In genomic region chr9:88826181-88826580, GRCh38 we compare ENCODE assay signal across 22 cellular contexts.
"Had no signal": no experiment of that assay in that cellular context is flagged by ENCODE, and none has a peak within 500 bp of the region (broad histone marks: within the 10 kb centered on the region; RNA-seq: fewer than 3 reads in every experiment).

No MANE protein-coding gene starts in this region.

- FAIRE-seq: endometrium, kidney, pancreas, urothelium cell line had no signal

- H3K36me3 Mint-ChIP-seq: mesothelial cell of epicardium, natural killer cell, neural progenitor cell, type B pancreatic cell had no signal

- H3K27ac ChIP-seq: hepatocyte, neural progenitor cell, pancreas, suprapubic skin, thyroid gland had no signal

- H3K4me1 Mint-ChIP-seq: natural killer cell had no signal

- H3K4me2 ChIP-seq: hepatocyte, neural progenitor cell, smooth muscle cell had no signal

- H3K79me2 ChIP-seq: hepatocyte had no signal

- H3K4me3 ChIP-seq: hepatocyte, neural progenitor cell, pancreas, smooth muscle cell, suprapubic skin, thyroid gland had no signal

- H3K9me3 ChIP-seq: pancreas, suprapubic skin, thyroid gland had no signal

- H2AFZ ChIP-seq: hepatocyte, neural progenitor cell had no signal

- DNase-seq: effector memory CD4-positive, alpha-beta T cell; foreskin melanocyte; head of caudate nucleus; kidney; left cardiac atrium; natural killer cell; nucleus accumbens; pancreas; right cardiac atrium; stimulated activated CD4-positive, alpha-beta T cell treated with anti-CD3 and anti-CD28 coated beads, Interleukin-2, amount 100 ng/mL, for 48 hours; stimulated activated naive CD8-positive, alpha-beta T cell treated with anti-CD3 and anti-CD28 coated beads, Interleukin-15, Interleukin-2, amounts not matched to agents 100 U/mL and 50 U/mL, for 24 hours; thyroid gland had no signal

- H3K9me3 Mint-ChIP-seq: natural killer cell had no signal

- H3K9ac ChIP-seq: neural progenitor cell had no signal

- ATAC-seq: esophagus mucosa; natural killer cell; pancreas; right cardiac atrium; stimulated activated naive CD8-positive, alpha-beta T cell treated with anti-CD3 and anti-CD28 coated beads, Interleukin-15, Interleukin-2, amounts not matched to agents 100 U/mL and 50 U/mL, for 24 hours had no signal

- H3K36me3 ChIP-seq: neural progenitor cell, pancreas, suprapubic skin, thyroid gland had no signal

- H3K27me3 ChIP-seq: hepatocyte, neural progenitor cell, pancreas, thyroid gland had no signal

- H3K27ac Mint-ChIP-seq: mesothelial cell of epicardium, natural killer cell, neural progenitor cell, progenitor cell of endocrine pancreas, type B pancreatic cell had no signal

- H3K4me1 ChIP-seq: neural progenitor cell, pancreas, suprapubic skin had no signal

- H3K4me3 Mint-ChIP-seq: mesothelial cell of epicardium, natural killer cell, neural progenitor cell, type B pancreatic cell had no signal
